In genomic region chr2:96146151-96146880, GRCh38 we compare ENCODE assay signal across 7 cellular contexts. TPM values are rescaled to one million over a fixed set of nuclear protein-coding genes. Genes with fewer than 3 reads are reported as not detected.
A peak's percentile ranks its signal among the peaks of the same experiment; 100 is the strongest.
DNase-seq lines count a peak whose midpoint lies in the region; ATAC-seq and TF ChIP-seq lines count a peak whose summit lies in the region.

No MANE protein-coding gene starts in this region.

- H3K9me3 ChIP-seq in ovary (no peaks in the 10 kb centered on the region), upper lobe of right lung (no peaks in the 10 kb centered on the region)

- no peak for TF ChIP-seq EP300 in ovary (IDR thresholded peaks at IDR 0.05)

- WGBS in ovary, 3 donors = 41 to 50% (median 43%) methylated on average over 19 to 20 of the region's 20 CpGs

- ATAC-seq in GM19328 (IDR thresholded peaks at IDR 0.05; ENCODE audit: unreplicated experiment) (peak; percentile 26), HG03432 (IDR thresholded peaks at IDR 0.05; ENCODE audit: unreplicated experiment) (peak; percentile 36), upper lobe of right lung (peak; percentile 61)

- H3K36me3 ChIP-seq in ovary (no peaks in the 10 kb centered on the region), upper lobe of right lung (no peaks in the 10 kb centered on the region)

- H3K27me3 ChIP-seq in dorsolateral prefrontal cortex = no peaks in the 10 kb centered on the region
- no peaks in the 10 kb centered on the region for H3K27me3 ChIP-seq in ovary
- peaks cover 4% of the 10 kb centered on the region for H3K27me3 ChIP-seq in upper lobe of right lung

- intact Hi-C loops in dorsolateral prefrontal cortex (cut with DNase I) = loop anchor here (5.0 to 10.0 kb wide), 3 partner anchors 61 to 358 kb away; partner anchors contain the start of genes CIAO1 (in 1 of the 2), NEURL3 (in 1 of the 2), STARD7 (in 1 of the 2) and TMEM127 (in 1 of the 2)
- intact Hi-C loops in ovary (cut with DNase I) = loop anchor here in 2 of 4 donors (5.0 to 10.0 kb wide), 2 partner anchors 111 to 118 kb away; partner anchors contain the start of genes CIAO1 (in 1 of the 2) and TMEM127 (in 1 of the 2)
- intact Hi-C loops in upper lobe of right lung (cut with DNase I) = no loop called here

- no peak for TF ChIP-seq POLR2A in ovary (IDR thresholded peaks at IDR 0.05)

- no peak for TF ChIP-seq CTCF in dorsolateral prefrontal cortex (IDR thresholded peaks at IDR 0.05 in 54 of 56, conservative IDR thresholded peaks at IDR 0.05 in 2 of 56; ENCODE audit: low read depth in 1 of 56, partially characterized antibody in 56 of 56)
- no peak for TF ChIP-seq CTCF in ovary (IDR thresholded peaks at IDR 0.05)
- TF ChIP-seq CTCF in upper lobe of right lung (IDR thresholded peaks at IDR 0.05) = no peak

- H3K27ac ChIP-seq in dorsolateral prefrontal cortex (peak overlapping the region in 52 of 59 donors; percentile 3 to 84 (median 65)), ovary (no peak overlapping the region), upper lobe of right lung (peak overlapping the region; percentile 63)

- H3K4me1 ChIP-seq in ovary (ENCODE audit: insufficient read depth) (peaks cover 6% of the 10 kb centered on the region), upper lobe of right lung (peaks cover 27% of the 10 kb centered on the region)

- peak overlapping the region in 3 of 59 donors; percentile 65 to 73 (median 73) for H3K4me3 ChIP-seq in dorsolateral prefrontal cortex
- no peak overlapping the region for H3K4me3 ChIP-seq in ovary
- H3K4me3 ChIP-seq in upper lobe of right lung = no peak overlapping the region

- peak; percentile 82 for DNase-seq in activated CD4-positive, alpha-beta T cell treated with anti-CD3 and anti-CD28 coated beads for 1 hour
- DNase-seq in dorsolateral prefrontal cortex (peak in 3 of 10 donors; percentile 38 to 70 (median 41)), ovary (peak in 4 of 5 donors; percentile 26 to 57 (median 45)), upper lobe of right lung (peak; percentile 85), NCI-H2196 (lab: John Stamatoyannopoulos, UW; ENCODE audit: unreplicated experiment) (no peak)

RNA-seq across cellular contexts. Expression of gene DUSP2, which starts 1.1 kb away (rescaled TPM):
- total RNA-seq in dorsolateral prefrontal cortex (100 to 1,000 TPM in 1 of 120 experiments, 10 to 100 TPM in 20, 1 to 10 TPM in 99; 2.9 to 109 (median 7.5) TPM), ovary (100 to 1,000 TPM in 1 of 7 donors, 10 to 100 TPM in 2, 1 to 10 TPM in 4; 1.4 to 111 (median 3.6) TPM), upper lobe of right lung (4.4 TPM)
- polyA plus RNA-seq in ovary = 1 to 10 TPM in 1 of 2 donors, under 1 TPM in 1; 0.52 to 2.0 TPM

RNA-seq across cellular contexts. Expression of gene ASTL, which starts 8.0 kb away (rescaled TPM):
- total RNA-seq in dorsolateral prefrontal cortex (1 to 10 TPM in 19 of 120 experiments, under 1 TPM in 42, not detected in 59; 0.29 to 7.9 (median 0.86) TPM), ovary (1 to 10 TPM in 1 of 7 donors, under 1 TPM in 3, not detected in 3; 0.15 to 1.7 (median 0.56) TPM), upper lobe of right lung (not detected)
- under 1 TPM in 1 of 2 donors, not detected in 1; 0.67 TPM for polyA plus RNA-seq in ovary

RNA-seq across cellular contexts. Expression of gene ADRA2B, which starts 29.9 kb away (rescaled TPM):
- total RNA-seq in dorsolateral prefrontal cortex (1 to 10 TPM in 33 of 120 experiments, under 1 TPM in 85, not detected in 2; 0.14 to 4.8 (median 0.60) TPM), ovary (1 to 10 TPM in 4 of 7 donors, under 1 TPM in 3; 0.48 to 1.6 (median 1.0) TPM), upper lobe of right lung (0.14 TPM)
- 1 to 10 TPM in 1 of 2 donors, under 1 TPM in 1; 0.90 to 1.8 TPM for polyA plus RNA-seq in ovary

Comparison
In these comparisons a context has a peak if more than half of its experiments do, and no peak if none do; other contexts are left out.
1. H3K27ac ChIP-seq: peak in dorsolateral prefrontal cortex (52 of 59) and upper lobe of right lung (single experiment); none in ovary (0 of 2).
2. Peak in every context shown above with its lines, with median percentiles within 50 percentile points of each other: ATAC-seq.